Comparison of ENCODE assay signal across 8 cellular contexts in the genomic region with DNA sequence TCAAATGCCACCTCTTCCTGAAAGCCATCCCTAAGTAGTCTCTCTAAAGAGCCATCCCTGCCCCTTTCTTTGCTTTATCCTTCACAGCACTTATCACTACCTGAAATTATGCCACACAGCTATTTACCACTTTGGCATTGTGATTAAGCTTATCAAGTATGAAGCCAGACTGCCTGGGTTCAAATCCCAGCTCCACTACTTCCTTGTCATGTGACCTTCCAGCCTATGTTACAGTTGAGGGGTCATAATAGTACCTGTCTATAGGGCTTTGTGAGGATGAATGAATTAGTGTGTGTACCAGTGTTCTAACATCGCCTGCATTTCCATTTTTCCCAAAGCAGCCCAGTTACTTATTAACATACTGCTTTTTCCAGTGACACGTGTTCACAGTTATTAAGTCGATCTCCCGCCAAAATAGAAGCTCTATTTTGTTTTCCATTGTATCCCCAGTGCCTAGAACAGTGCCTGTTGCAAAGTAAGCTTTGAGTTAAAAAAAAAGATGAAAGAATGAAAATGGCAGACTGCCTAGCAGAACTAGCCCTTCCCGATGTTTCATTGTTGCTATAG. TPM values are rescaled to one million over a fixed set of nuclear protein-coding genes. Genes with fewer than 3 reads are reported as not detected.
DNase-seq lines count a peak whose midpoint lies in the region; ATAC-seq and TF ChIP-seq lines count a peak whose summit lies in the region.

No MANE protein-coding gene starts in this region.

- no peaks in the 10 kb centered on the region for H3K27me3 ChIP-seq in MG63
- H3K27me3 ChIP-seq in endodermal cell (ENCODE audit: control insufficient read depth, insufficient read depth, low read length, poor library complexity, severe bottlenecking): no peaks in the 10 kb centered on the region
- H3K27me3 ChIP-seq in prostate gland (replicated peaks; ENCODE audit: insufficient read depth): no peaks in the 10 kb centered on the region

- H3K4me3 Mint-ChIP-seq in endodermal cell: no peak overlapping the region
- no peak overlapping the region for H3K4me3 Mint-ChIP-seq in naive thymus-derived CD8-positive, alpha-beta T cell

- peaks cover 2% of the 10 kb centered on the region for H3K4me1 ChIP-seq in endodermal cell (ENCODE audit: control insufficient read depth, insufficient read depth, low read length)
- H3K4me1 ChIP-seq in prostate gland (replicated peaks): no peaks in the 10 kb centered on the region

- H3K9me3 ChIP-seq in MG63 (no peaks in the 10 kb centered on the region), endodermal cell (ENCODE audit: control insufficient read depth, low read length) (no peaks in the 10 kb centered on the region), prostate gland (no peaks in the 10 kb centered on the region)

- H3K27ac ChIP-seq in endodermal cell (ENCODE audit: low read depth, low read length) (peak overlapping the region; percentile 85), prostate gland (peak overlapping the region; percentile 56 to 64)

- POLR2A ChIA-PET in naive thymus-derived CD8-positive, alpha-beta T cell (lab: Charles Lee): interaction anchor here (0.7 to 3.7 kb wide), 15 partner anchors 9 to 161 kb away, joined by 3 to 22 read pairs (median 4); partner anchors contain the start of genes CARD8, LIG1, SYNGR4 and TMEM143

- H3K9me3 Mint-ChIP-seq in endodermal cell: no peaks in the 10 kb centered on the region
- H3K9me3 Mint-ChIP-seq in naive thymus-derived CD8-positive, alpha-beta T cell: no peaks in the 10 kb centered on the region

- WGBS in endodermal cell (ENCODE audit: insufficient coverage in 1 of 2, insufficient read length in 1 of 2), 2 experiments: 24 to 43% methylated on average over 5 of the region's 5 CpGs
- 14% methylated on average over 5 of the region's 5 CpGs for WGBS in prostate gland

- no peak for TF ChIP-seq CTCF in endodermal cell (conservative IDR thresholded peaks at IDR 0.05)
- TF ChIP-seq CTCF in prostate gland (IDR thresholded peaks at IDR 0.05): no peak

- peaks cover 16% of the 10 kb centered on the region for H3K36me3 ChIP-seq in MG63
- H3K36me3 ChIP-seq in endodermal cell (ENCODE audit: control insufficient read depth, insufficient read depth, low read length): peaks cover 3% of the 10 kb centered on the region
- no peaks in the 10 kb centered on the region for H3K36me3 ChIP-seq in prostate gland

- no peak for ATAC-seq in GM21529 (IDR thresholded peaks at IDR 0.05; ENCODE audit: unreplicated experiment)
- no peak for ATAC-seq in HG03139 (IDR thresholded peaks at IDR 0.05; ENCODE audit: unreplicated experiment)
- ATAC-seq in naive thymus-derived CD8-positive, alpha-beta T cell: no peak

- DNase-seq in EL (peak; percentile 13), MG63 (no peak), endodermal cell (no peak), prostate gland (ENCODE audit: low spot score) (no peak), hippocampal formation (lab: John Stamatoyannopoulos, UW) (no peak)
- no peak for DNase-seq in naive thymus-derived CD8-positive, alpha-beta T cell

- no peak overlapping the region for H3K27ac Mint-ChIP-seq in endodermal cell
- no peak overlapping the region for H3K27ac Mint-ChIP-seq in naive thymus-derived CD8-positive, alpha-beta T cell

- H3K9ac ChIP-seq in endodermal cell (ENCODE audit: extremely low read depth, low read length, poor library complexity, severe bottlenecking): peak overlapping the region; percentile 56

- H3K27me3 Mint-ChIP-seq in endodermal cell (ENCODE audit: insufficient read depth): peaks cover 5% of the 10 kb centered on the region
- H3K27me3 Mint-ChIP-seq in naive thymus-derived CD8-positive, alpha-beta T cell: no peaks in the 10 kb centered on the region

- no peaks in the 10 kb centered on the region for H3K36me3 Mint-ChIP-seq in endodermal cell (ENCODE audit: low read depth)
- H3K36me3 Mint-ChIP-seq in naive thymus-derived CD8-positive, alpha-beta T cell: peaks cover 0 to 3% (median 0%) of the 10 kb centered on the region in 3 donors

- TF ChIP-seq POLR2A in prostate gland (IDR thresholded peaks at IDR 0.05): no peak

- H3K4me3 ChIP-seq in MG63 (peak overlapping the region; percentile 76), endodermal cell (ENCODE audit: low read length) (peak overlapping the region; percentile 89), prostate gland (peak overlapping the region; percentile 60 to 61)

- intact Hi-C loops in prostate gland (cut with DNase I): no loop called here

- no peaks in the 10 kb centered on the region for H3K4me1 Mint-ChIP-seq in endodermal cell
- peaks cover 8 to 30% (median 13%) of the 10 kb centered on the region in 4 donors for H3K4me1 Mint-ChIP-seq in naive thymus-derived CD8-positive, alpha-beta T cell

RNA-seq across cellular contexts. Expression of gene ZSWIM9, which starts 32.8 kb away (rescaled TPM):
- total RNA-seq in MG63 (2014; rRNA removed; shearing (Covaris generic); ENCODE audit: low replicate concordance): 0.86 and 1.5 TPM in 2 replicates
- total RNA-seq in endodermal cell (10 to 100 TPM in 1 of 2 donors, 1 to 10 TPM in 1; 9.9 to 13.0 TPM), prostate gland (1 to 10 TPM; 4.1 to 7.2 TPM)
- 6.1 TPM for polyA plus RNA-seq in endodermal cell (2013, experiment 1 of 2)
- polyA plus RNA-seq in endodermal cell (2013, experiment 2 of 2): 5.6 TPM
- 1 to 10 TPM; 8.9 to 9.4 TPM for total RNA-seq in naive thymus-derived CD8-positive, alpha-beta T cell
- polyA plus RNA-seq in naive thymus-derived CD8-positive, alpha-beta T cell: 1 to 10 TPM in 1 of 3 donors, under 1 TPM in 2; 0.26 to 1.2 (median 0.91) TPM

RNA-seq across cellular contexts. Expression of gene LIG1, which starts 33.2 kb away (rescaled TPM):
- total RNA-seq in MG63 (2014; rRNA removed; shearing (Covaris generic); ENCODE audit: low replicate concordance): 37.7 and 98.0 TPM in 2 replicates
- total RNA-seq in endodermal cell (100 to 1,000 TPM in 1 of 2 donors, 10 to 100 TPM in 1; 91.6 to 117 TPM), prostate gland (10 to 100 TPM; 30.6 to 58.7 TPM)
- 74.1 TPM for polyA plus RNA-seq in endodermal cell (2013, experiment 1 of 2)
- 65.3 TPM for polyA plus RNA-seq in endodermal cell (2013, experiment 2 of 2)
- total RNA-seq in naive thymus-derived CD8-positive, alpha-beta T cell: 100 to 1,000 TPM; 129 to 131 TPM
- polyA plus RNA-seq in naive thymus-derived CD8-positive, alpha-beta T cell: 10 to 100 TPM; 27.6 to 32.8 (median 28.8) TPM

RNA-seq across cellular contexts. Expression of gene CARD8, which starts 52.4 kb away (rescaled TPM):
- 8.3 and 17.5 TPM in 2 replicates for total RNA-seq in MG63 (2014; rRNA removed; shearing (Covaris generic); ENCODE audit: low replicate concordance)
- total RNA-seq in endodermal cell: 10 to 100 TPM; 34.0 to 44.6 TPM
- polyA plus RNA-seq in endodermal cell (2013, experiment 1 of 2): 29.4 TPM
- 28.4 TPM for polyA plus RNA-seq in endodermal cell (2013, experiment 2 of 2)
- 10 to 100 TPM; 12.6 to 49.0 TPM for total RNA-seq in prostate gland
- 100 to 1,000 TPM; 301 to 314 TPM for total RNA-seq in naive thymus-derived CD8-positive, alpha-beta T cell
- polyA plus RNA-seq in naive thymus-derived CD8-positive, alpha-beta T cell: 100 to 1,000 TPM in 1 of 3 donors, 10 to 100 TPM in 2; 73.3 to 104 (median 87.7) TPM

Comparison
In these comparisons a context has a peak if more than half of its experiments do, and no peak if none do; other contexts are left out.
1. RNA of gene CARD8, which starts 52.4 kb away (total RNA-seq): 301 to 314 TPM in naive thymus-derived CD8-positive, alpha-beta T cell; 12.6 to 49.0 TPM in prostate gland, 34.0 to 44.6 TPM in endodermal cell and 8.3 to 17.5 TPM in MG63; every median in the first group is over 4 times any median in the second.
2. Peak in every context shown above with its lines, with median percentiles within 50 percentile points of each other: H3K4me3 ChIP-seq.